9 cellular contexts compared by ENCODE assay signal in the genomic region with DNA sequence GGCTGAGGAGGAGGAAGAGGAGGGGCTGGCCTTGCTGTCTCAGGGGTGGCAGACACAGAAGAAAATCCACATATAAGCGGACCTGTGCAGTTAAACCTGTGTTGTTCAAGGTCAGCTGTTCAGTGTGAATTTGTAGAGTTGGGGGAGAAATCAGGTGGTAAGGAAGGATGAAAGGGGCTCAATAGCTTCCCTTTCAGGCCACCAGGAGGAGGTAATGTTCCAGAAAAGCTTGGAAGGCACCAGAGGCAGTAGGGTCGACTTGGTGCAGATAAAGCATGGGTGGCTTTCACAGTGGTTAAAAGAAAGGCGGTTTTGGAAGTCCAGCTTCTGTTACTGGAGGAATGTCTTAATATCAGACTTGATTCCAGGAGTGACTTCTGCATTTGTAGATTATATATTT.
DNase-seq lines count a peak whose midpoint lies in the region; ATAC-seq, FAIRE-seq and TF ChIP-seq lines count a peak whose summit lies in the region.
"Had no signal": no experiment of that assay in that cellular context is flagged by ENCODE, and none has a peak within 500 bp of the region (broad histone marks: within the 10 kb centered on the region; RNA-seq: fewer than 3 reads in every experiment).

No MANE protein-coding gene starts in this region.

- DNase-seq in AML-193 (lab: John Stamatoyannopoulos, UW) = peak; percentile 2 to 8
- DNase-seq in H9 = peak; percentile 45
- peak; percentile 90 for DNase-seq in NCI-H82 (lab: John Stamatoyannopoulos, UW)
- no peak for DNase-seq in fibroblast of pulmonary artery (ENCODE audit: low read depth)
- DNase-seq in natural killer cell treated with Interleukin-12 subunit alpha and Interleukin-12 subunit beta and Interleukin-15 and Interleukin-18, amount 100 ng/mL, for 72 hours (ENCODE audit: low spot score) = no peak
- DNase-seq in NCI-H1436 (lab: John Stamatoyannopoulos, UW) = no peak
- no peak for DNase-seq in GM19239 (ENCODE audit: insufficient read length, low spot score)

- no peak overlapping the region for H3K4me2 ChIP-seq in H9 (ENCODE audit: insufficient read depth, insufficient read length, low read length)

- no peak overlapping the region for H3K56ac ChIP-seq in H9 (ENCODE audit: insufficient read length, low read depth, low read length)

- no peaks in the 10 kb centered on the region for H4K20me1 ChIP-seq in H9 (ENCODE audit: control insufficient read depth, insufficient read depth, insufficient read length)

- H3K27ac ChIP-seq in H9 (ENCODE audit: insufficient read length, low read depth, low read length) = no peak overlapping the region

- no peak overlapping the region for H3K18ac ChIP-seq in H9 (ENCODE audit: insufficient read length, low read depth, low read length)

- no CpG with 5 or more reads among the region's 3 CpGs for WGBS in H9 (ENCODE audit: extremely low coverage, insufficient read length, low lambda C conversion rate)

- H3K9me3 ChIP-seq in H9 (ENCODE audit: control insufficient read depth, low read depth, low read length) = no peaks in the 10 kb centered on the region

- H4K5ac ChIP-seq in H9 (ENCODE audit: insufficient read length, low read depth, low read length) = no peak overlapping the region

- H2AFZ ChIP-seq in H9 (ENCODE audit: low read length) = no peak overlapping the region

- H3K27me3 Mint-ChIP-seq in H9 (ENCODE audit: low read depth) = no peaks in the 10 kb centered on the region; the same call in 1 of the 2 replicates
- H3K27me3 Mint-ChIP-seq in natural killer cell treated with Interleukin-12 subunit alpha and Interleukin-12 subunit beta and Interleukin-15 and Interleukin-18, amount 100 ng/mL, for 72 hours = no peaks in the 10 kb centered on the region

- no peak overlapping the region for H3K23ac ChIP-seq in H9 (ENCODE audit: insufficient read length, low read depth, low read length)

- H3K9me3 Mint-ChIP-seq in H9 = peaks cover 0 to 4% of the 10 kb centered on the region in 2 experiments; a peak in 2 of 5 replicates
- H3K9me3 Mint-ChIP-seq in natural killer cell treated with Interleukin-12 subunit alpha and Interleukin-12 subunit beta and Interleukin-15 and Interleukin-18, amount 100 ng/mL, for 72 hours = peaks cover 8% of the 10 kb centered on the region

- H3K79me2 ChIP-seq in H9 (ENCODE audit: insufficient read depth, low read length) = no peaks in the 10 kb centered on the region

- no peaks in the 10 kb centered on the region for H3K4me1 Mint-ChIP-seq in H9
- H3K4me1 Mint-ChIP-seq in natural killer cell treated with Interleukin-12 subunit alpha and Interleukin-12 subunit beta and Interleukin-15 and Interleukin-18, amount 100 ng/mL, for 72 hours (ENCODE audit: low read depth in 2 of 2) = no peaks in the 10 kb centered on the region

- no peak overlapping the region for H4K91ac ChIP-seq in H9 (ENCODE audit: insufficient read length, low read depth, low read length)

- H3K4me3 Mint-ChIP-seq in H9 = no peak overlapping the region
- H3K4me3 Mint-ChIP-seq in natural killer cell treated with Interleukin-12 subunit alpha and Interleukin-12 subunit beta and Interleukin-15 and Interleukin-18, amount 100 ng/mL, for 72 hours = no peak overlapping the region

- no peak overlapping the region for H3K27ac Mint-ChIP-seq in H9
- no peak overlapping the region for H3K27ac Mint-ChIP-seq in natural killer cell treated with Interleukin-12 subunit alpha and Interleukin-12 subunit beta and Interleukin-15 and Interleukin-18, amount 100 ng/mL, for 72 hours

- H4K8ac ChIP-seq in H9 (replicated peaks; ENCODE audit: insufficient read length, low read depth, low read length) = no peak overlapping the region

- TF ChIP-seq CTCF in H9 (conservative IDR thresholded peaks at IDR 0.05) = peak; percentile 79
- TF ChIP-seq CTCF in fibroblast of pulmonary artery (IDR thresholded peaks at IDR 0.05; ENCODE audit: low read length, missing control alignments) = peak; percentile 8

- no peak overlapping the region for H3T11ph ChIP-seq in H9 (ENCODE audit: low read length)

- H3K23me2 ChIP-seq in H9 (ENCODE audit: insufficient read length, low read depth, low read length, poor library complexity, severe bottlenecking) = no peaks in the 10 kb centered on the region

- no peak overlapping the region for H2BK5ac ChIP-seq in H9 (ENCODE audit: insufficient read length, low read length)

- FAIRE-seq in GM19239 (lab: Jason Lieb, UNC) = no peak
- FAIRE-seq: GM18507 had no signal

- no peak overlapping the region for H2BK20ac ChIP-seq in H9 (ENCODE audit: low read depth, low read length, poor library complexity, severe bottlenecking)

- no peak overlapping the region for H3K14ac ChIP-seq in H9 (ENCODE audit: insufficient read depth, low read length)

- no peak overlapping the region for H3K9ac ChIP-seq in H9 (ENCODE audit: extremely low read depth, insufficient read length, low read length)

- H3K4me1 ChIP-seq in H9 (ENCODE audit: insufficient read depth, low read length) = no peaks in the 10 kb centered on the region

- no peaks in the 10 kb centered on the region for H3K27me3 ChIP-seq in H9 (ENCODE audit: insufficient read depth, low read length)

- H2AK5ac ChIP-seq in H9 (ENCODE audit: insufficient read length, low read length) = no peak overlapping the region

- H3K4ac ChIP-seq in H9 (ENCODE audit: low read depth, low read length) = no peak overlapping the region

- H2BK15ac ChIP-seq in H9 (ENCODE audit: low read depth, low read length) = no peak overlapping the region

- no peaks in the 10 kb centered on the region for H3K36me3 Mint-ChIP-seq in H9 (ENCODE audit: insufficient read depth in 1 of 3, low read depth in 3 of 3)
- H3K36me3 Mint-ChIP-seq in natural killer cell treated with Interleukin-12 subunit alpha and Interleukin-12 subunit beta and Interleukin-15 and Interleukin-18, amount 100 ng/mL, for 72 hours = no peaks in the 10 kb centered on the region

- no peak overlapping the region for H2BK120ac ChIP-seq in H9 (ENCODE audit: low read depth, low read length, poor library complexity, severe bottlenecking)

- no peak overlapping the region for H2BK12ac ChIP-seq in H9 (ENCODE audit: insufficient read length, low read depth, low read length)

- no peak overlapping the region for H3K4me3 ChIP-seq in fibroblast of pulmonary artery (replicated peaks; ENCODE audit: low read depth, low read length)

- ATAC-seq in HG03045 (IDR thresholded peaks at IDR 0.05; ENCODE audit: unreplicated experiment) = no peak
- no peak for ATAC-seq in natural killer cell treated with Interleukin-12 subunit alpha and Interleukin-12 subunit beta and Interleukin-15 and Interleukin-18, amount 100 ng/mL, for 72 hours

- H3K79me1 ChIP-seq in H9 (ENCODE audit: insufficient read depth, low read depth, low read length, poor library complexity, severe bottlenecking) = no peaks in the 10 kb centered on the region

Comparison
In these comparisons a context has a peak if more than half of its experiments do, and no peak if none do; other contexts are left out.
1. DNase-seq: peak in AML-193 (2 of 2), H9 (single experiment) and NCI-H82 (single experiment); none in fibroblast of pulmonary artery (single experiment), natural killer cell treated with Interleukin-12 subunit alpha and Interleukin-12 subunit beta and Interleukin-15 and Interleukin-18, amount 100 ng/mL, for 72 hours (single experiment), NCI-H1436 (single experiment) and GM19239 (single experiment).